Comparison of ENCODE assay signal across 8 cellular contexts in the genomic region with DNA sequence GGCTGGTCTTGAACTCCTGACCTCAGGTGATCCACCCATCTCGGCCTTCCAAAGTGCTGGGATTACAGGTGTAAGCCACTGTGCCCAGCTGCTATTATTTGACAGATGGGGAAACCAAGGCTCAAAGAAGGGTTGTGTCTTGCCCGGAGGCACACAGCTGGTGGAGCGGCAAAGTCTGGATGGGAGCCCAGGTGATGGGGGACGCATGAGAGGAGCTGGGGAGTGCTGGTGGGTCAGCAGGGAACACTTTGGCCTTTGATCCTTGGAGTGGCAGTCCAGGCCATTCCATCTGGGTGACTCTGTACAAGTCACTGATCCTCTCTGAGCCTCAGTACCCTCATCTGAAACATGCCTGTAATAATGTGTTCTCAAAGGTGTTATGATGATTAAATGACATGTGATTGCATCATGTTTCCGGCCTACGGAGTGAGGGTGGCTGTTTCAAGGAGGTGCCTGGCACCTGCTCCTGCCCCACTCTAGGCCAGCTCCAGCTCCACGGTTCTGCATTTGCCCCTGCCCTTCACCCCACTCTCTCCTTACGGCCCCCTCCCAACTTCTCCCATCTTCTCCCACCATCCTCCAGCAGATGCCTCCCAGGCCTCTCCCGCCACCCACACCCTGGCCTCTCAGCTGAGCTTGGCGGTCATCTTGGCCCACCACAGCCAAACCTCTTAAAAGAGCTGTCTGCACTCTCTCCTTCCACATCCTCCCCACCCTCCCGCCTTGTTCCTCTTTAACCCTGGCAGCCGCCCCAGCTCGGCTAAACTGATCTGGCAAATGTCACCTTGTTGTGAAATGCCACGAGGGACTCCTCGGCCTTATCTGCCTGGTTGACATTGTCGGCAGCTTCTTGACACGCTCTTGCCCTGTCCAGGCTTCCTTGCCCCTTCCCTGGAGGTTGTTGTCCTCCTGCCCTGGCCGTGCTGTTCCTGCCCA. TPM values are rescaled to one million over a fixed set of nuclear protein-coding genes. Genes with fewer than 3 reads are reported as not detected.
DNase-seq lines count a peak whose midpoint lies in the region; ATAC-seq and TF ChIP-seq lines count a peak whose summit lies in the region.

No MANE protein-coding gene starts in this region.

- DNase-seq in GDM1 (lab: John Stamatoyannopoulos, UW) (peak; percentile 40), RPMI8226 (peak; percentile 83), breast epithelium (ENCODE audit: low spot score in 2 of 2) (peak in 1 of 2 donors; percentile 71), ureter (ENCODE audit: low spot score) (peak; percentile 90), PC-3 (no peak), NCI-H2227 treated with DMSO at 0.1 percent for 48 hours (lab: John Stamatoyannopoulos, UW) (no peak), NCI-H128 (lab: John Stamatoyannopoulos, UW; ENCODE audit: unreplicated experiment) (no peak)

- H4K20me1 ChIP-seq in PC-3 (ENCODE audit: low read length): no peaks in the 10 kb centered on the region

- H3K79me2 ChIP-seq in PC-3 (ENCODE audit: low read length): no peaks in the 10 kb centered on the region

- WGBS in mesodermal cell (ENCODE audit: insufficient coverage in 2 of 2), 2 experiments: 84% methylated on average over 17 of the region's 18 CpGs

- H3K36me3 ChIP-seq in breast epithelium (no peaks in the 10 kb centered on the region), mesodermal cell (ENCODE audit: control insufficient read depth, insufficient read depth, low read length) (peaks cover 41% of the 10 kb centered on the region), PC-3 (ENCODE audit: low read depth, low read length) (no peaks in the 10 kb centered on the region; the same call in 1 of the 2 replicates)

- no peaks in the 10 kb centered on the region for H3K9me2 ChIP-seq in PC-3 (replicated peaks; ENCODE audit: low read length)

- intact Hi-C loops in breast epithelium (cut with DNase I; ENCODE audit: low total_unique reads) (no loop called here), PC-3 (cut with micrococcal nuclease) (no loop called here)

- H3K4me3 ChIP-seq in breast epithelium: peak overlapping the region in 1 of 3 donors; percentile 8
- H3K4me3 ChIP-seq in mesodermal cell (ENCODE audit: extremely low read depth, insufficient read depth, low read length, poor library complexity, severe bottlenecking): no peak overlapping the region
- H3K4me3 ChIP-seq in PC-3 (ENCODE audit: low read length): no peak overlapping the region

- CTCF ChIA-PET in PC-3 (lab: Charles Lee): no interaction called here

- H3F3A ChIP-seq in PC-3 (ENCODE audit: low read length, unreplicated experiment): peaks cover 3% of the 10 kb centered on the region

- no peak overlapping the region for H2AFZ ChIP-seq in PC-3 (ENCODE audit: low read length)

- H3K4me1 ChIP-seq in breast epithelium: peaks cover 5 to 11% of the 10 kb centered on the region in 2 donors
- H3K4me1 ChIP-seq in mesodermal cell (ENCODE audit: control insufficient read depth, insufficient read depth, low read length, poor library complexity, severe bottlenecking): peaks cover 22% of the 10 kb centered on the region
- H3K4me1 ChIP-seq in PC-3 (ENCODE audit: insufficient read depth, low read length): no peaks in the 10 kb centered on the region

- H3K9ac ChIP-seq in PC-3 (ENCODE audit: low read length): no peak overlapping the region

- TF ChIP-seq CTCF in breast epithelium (IDR thresholded peaks at IDR 0.05) (no peak), PC-3 (conservative IDR thresholded peaks at IDR 0.05; ENCODE audit: low read depth, low read length) (no peak)

- no peak overlapping the region for H3K4me2 ChIP-seq in PC-3 (ENCODE audit: low read length)

- ATAC-seq in PC-3: no peak

- H3K27ac ChIP-seq in breast epithelium (peak overlapping the region; percentile 78 to 88), mesodermal cell (ENCODE audit: low read depth, low read length, severe bottlenecking) (peak overlapping the region; percentile 37), PC-3 (ENCODE audit: low read length) (no peak overlapping the region)

- H3K27me3 ChIP-seq in breast epithelium (no peaks in the 10 kb centered on the region), PC-3 (ENCODE audit: low read length) (no peaks in the 10 kb centered on the region)

- TF ChIP-seq POLR2A in breast epithelium (IDR thresholded peaks at IDR 0.05): no peak

- POLR2A ChIA-PET in PC-3 (lab: Charles Lee; ENCODE audit: unreplicated experiment): no interaction called here

- no TSS peak for BruUV-seq in PC-3 (replicated peaks; lab: Mats Ljungman, UMichigan)

- H3K9me3 ChIP-seq in breast epithelium (no peaks in the 10 kb centered on the region), mesodermal cell (ENCODE audit: control insufficient read depth, low read length) (no peaks in the 10 kb centered on the region), PC-3 (ENCODE audit: low read length) (no peaks in the 10 kb centered on the region)

RNA-seq across cellular contexts. Expression of a gene that starts 5.5 kb away (rescaled TPM):
- total RNA-seq in breast epithelium (10 to 100 TPM; 30.7 to 94.6 (median 61.3) TPM), ureter (41.5 TPM), PC-3 (2014; rRNA removed) (127 and 207 TPM in 2 replicates)
- 229 TPM for polyA plus RNA-seq in mesodermal cell (2013, experiment 1 of 2)
- polyA plus RNA-seq in mesodermal cell (2013, experiment 2 of 2): 194 TPM

RNA-seq across cellular contexts. Expression of a gene that starts 18.4 kb away (rescaled TPM):
- total RNA-seq in breast epithelium (10 to 100 TPM; 17.1 to 61.9 (median 42.6) TPM), ureter (218 TPM), PC-3 (2014; rRNA removed) (159 and 195 TPM in 2 replicates)
- 284 TPM for polyA plus RNA-seq in mesodermal cell (2013, experiment 1 of 2)
- polyA plus RNA-seq in mesodermal cell (2013, experiment 2 of 2): 227 TPM

RNA-seq across cellular contexts. Expression of a gene that starts 30.6 kb away (rescaled TPM):
- total RNA-seq in breast epithelium (1 to 10 TPM; 1.6 to 7.2 (median 6.6) TPM), ureter (7.9 TPM), PC-3 (2014; rRNA removed) (6.2 and 11.7 TPM in 2 replicates)
- 3.6 TPM for polyA plus RNA-seq in mesodermal cell (2013, experiment 1 of 2)
- polyA plus RNA-seq in mesodermal cell (2013, experiment 2 of 2): 2.8 TPM

RNA-seq across cellular contexts. Expression of a gene that starts 32.4 kb away (rescaled TPM):
- total RNA-seq in breast epithelium (1 to 10 TPM in 2 of 3 donors, under 1 TPM in 1; 0.48 to 2.0 (median 1.3) TPM), ureter (2.6 TPM), PC-3 (2014; rRNA removed) (40.6 and 47.2 TPM in 2 replicates)
- 8.4 TPM for polyA plus RNA-seq in mesodermal cell (2013, experiment 1 of 2)
- polyA plus RNA-seq in mesodermal cell (2013, experiment 2 of 2): 5.4 TPM

RNA-seq across cellular contexts. Expression of a gene that starts 37.8 kb away (rescaled TPM):
- total RNA-seq in breast epithelium: 100 to 1,000 TPM in 2 of 3 donors, 10 to 100 TPM in 1; 76.0 to 110 (median 103) TPM
- polyA plus RNA-seq in mesodermal cell (2013, experiment 1 of 2): 65.4 TPM
- polyA plus RNA-seq in mesodermal cell (2013, experiment 2 of 2): 52.5 TPM
- 89.1 TPM for total RNA-seq in ureter
- total RNA-seq in PC-3 (2014; rRNA removed): 260 and 318 TPM in 2 replicates

Comparison
In these comparisons a context has a peak if more than half of its experiments do, and no peak if none do; other contexts are left out.
1. DNase-seq: peak in GDM1 (single experiment), RPMI8226 (single experiment) and ureter (single experiment); none in PC-3 (single experiment), NCI-H2227 treated with DMSO at 0.1 percent for 48 hours (single experiment) and NCI-H128 (single experiment).